ENCODE assay signal across 9 cellular contexts in the genomic region with DNA sequence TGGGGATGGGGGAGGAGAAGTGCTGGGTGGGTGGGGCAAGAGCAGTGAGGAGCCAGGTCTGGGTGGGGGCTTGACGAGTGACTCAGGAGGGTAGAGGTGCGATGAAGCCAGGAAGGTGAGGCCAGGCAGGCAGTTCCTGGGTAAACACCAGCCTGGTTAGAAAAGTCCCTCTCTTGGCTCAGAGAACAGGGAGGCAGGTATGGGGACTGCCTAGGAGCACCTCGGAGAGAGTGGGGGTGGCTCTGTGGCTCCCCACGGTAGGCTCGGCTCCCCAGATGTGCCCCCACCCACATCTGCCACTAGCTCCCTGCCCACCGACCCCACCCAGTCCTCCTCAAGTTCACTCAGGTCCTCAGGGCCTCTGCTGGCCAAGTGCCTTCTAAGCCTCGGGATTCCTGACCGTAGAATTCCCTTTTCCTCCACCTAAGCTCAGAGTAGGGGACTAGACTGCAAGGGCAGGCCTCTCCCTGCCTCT. TPM values are rescaled to one million over a fixed set of nuclear protein-coding genes. Genes with fewer than 3 reads are reported as not detected.
DNase-seq lines count a peak whose midpoint lies in the region; ATAC-seq and TF ChIP-seq lines count a peak whose summit lies in the region.
"Had no signal": no experiment of that assay in that cellular context is flagged by ENCODE, and none has a peak within 500 bp of the region (broad histone marks: within the 10 kb centered on the region; RNA-seq: fewer than 3 reads in every experiment).

No MANE protein-coding gene starts in this region.

- H3K9me3 Mint-ChIP-seq in CD4-positive, alpha-beta T cell = no peaks in the 10 kb centered on the region
- H3K9me3 Mint-ChIP-seq: activated T-cell treated with anti-CD3 and anti-CD28 coated beads, Interleukin-2, amount 50 U/mL, for 72 hours had no signal

- no peaks in the 10 kb centered on the region; the same call in 1 of the 2 replicates for H3K36me3 ChIP-seq in Panc1 (ENCODE audit: control insufficient read depth, insufficient read depth, low read length)
- H3K36me3 ChIP-seq in esophagus muscularis mucosa = no peaks in the 10 kb centered on the region
- no peaks in the 10 kb centered on the region for H3K36me3 ChIP-seq in neuron (ENCODE audit: insufficient read depth, low read length)

- H2AFZ ChIP-seq in neuron (ENCODE audit: low read depth, low read length) = no peak overlapping the region

- no peaks in the 10 kb centered on the region for H3K36me3 Mint-ChIP-seq in CD4-positive, alpha-beta T cell (ENCODE audit: low read depth)

- POLR2A ChIA-PET in CD4-positive, alpha-beta T cell (lab: Charles Lee) = interaction anchor here (1.3 to 2.0 kb wide), 2 partner anchors 21 to 89 kb away, joined by 4 to 5 read pairs; no protein-coding TSS in a partner anchor
- POLR2A ChIA-PET in Panc1 (lab: Charles Lee) = interaction anchor here (0.7 kb wide), 2 partner anchors 208 to 1150 kb away, joined by 10 to 17 read pairs; no protein-coding TSS in a partner anchor

- no peak for DNase-seq in CD4-positive, alpha-beta T cell
- DNase-seq in Panc1 (ENCODE audit: low read depth, low spot score) (no peak), esophagus muscularis mucosa (ENCODE audit: extremely low spot score) (no peak), AG08395 (ENCODE audit: low spot score) (no peak), NCI-H2107 treated with DMSO at 0.1 percent for 48 hours (lab: John Stamatoyannopoulos, UW; ENCODE audit: unreplicated experiment) (no peak), NCI-H2029 (lab: John Stamatoyannopoulos, UW) (no peak)

- H3K27ac ChIP-seq in CD4-positive, alpha-beta T cell (ENCODE audit: low read depth, low read length) = no peak overlapping the region
- H3K27ac ChIP-seq in Panc1 (ENCODE audit: low read length) (peak overlapping the region; percentile 97), esophagus muscularis mucosa (replicated peaks in 1 of 4) (peak overlapping the region; percentile 93 to 99 (median 98))

- no TSS peak for BruUV-seq in Panc1 (replicated peaks; lab: Mats Ljungman, UMichigan)

- 23% methylated on average over 5 of the region's 8 CpGs for WGBS in esophagus muscularis mucosa

- in situ Hi-C loops in Panc1 (cut with HindIII; ENCODE audit: low pct_unique_long_range_greater_than_20kb, low sequenced_read_pairs) = no loop called here

- H3K27me3 Mint-ChIP-seq in CD4-positive, alpha-beta T cell = no peaks in the 10 kb centered on the region

- no peak for TF ChIP-seq EP300 in esophagus muscularis mucosa (IDR thresholded peaks at IDR 0.05)

- no peak for TF ChIP-seq CTCF in CD4-positive, alpha-beta T cell (IDR thresholded peaks at IDR 0.05)
- TF ChIP-seq CTCF in Panc1 (IDR thresholded peaks at IDR 0.05) = no peak
- no peak for TF ChIP-seq CTCF in esophagus muscularis mucosa (IDR thresholded peaks at IDR 0.05)

- H3K4me3 Mint-ChIP-seq in CD4-positive, alpha-beta T cell = peak overlapping the region; percentile 83

- peak overlapping the region; percentile 65 to 82 for H3K4me3 ChIP-seq in Panc1 (ENCODE audit: low read depth in 2 of 2, low read length in 2 of 2)
- H3K4me3 ChIP-seq in esophagus muscularis mucosa = peak overlapping the region; percentile 77 to 95 (median 88)
- peak overlapping the region; percentile 47 for H3K4me3 ChIP-seq in neuron (ENCODE audit: low read length)

- intact Hi-C loops in CD4-positive, alpha-beta T cell (cut with DNase I, micrococcal nuclease) = loop anchor here in 1 of 2 experiments (5.0 kb wide), 2 partner anchors 154 to 1149 kb away; partner anchors contain the start of genes HP1BP3 and USP48
- intact Hi-C loops in Panc1 (cut with micrococcal nuclease; ENCODE audit: unreplicated experiment) (no loop called here), esophagus muscularis mucosa (cut with DNase I) (loop anchor here (5.0 kb wide), 1 partner anchor 34 kb away; no protein-coding TSS in a partner anchor)

- no peaks in the 10 kb centered on the region for H3K27me3 ChIP-seq in CD4-positive, alpha-beta T cell (ENCODE audit: control insufficient read depth, insufficient read depth, low read length)
- H3K27me3 ChIP-seq in Panc1 (ENCODE audit: control insufficient read depth, insufficient read depth, low read length) (no peaks in the 10 kb centered on the region), esophagus muscularis mucosa (no peaks in the 10 kb centered on the region), neuron (ENCODE audit: insufficient read depth, low read length) (no peaks in the 10 kb centered on the region)

- H3K27ac Mint-ChIP-seq in CD4-positive, alpha-beta T cell = no peak overlapping the region
- H3K27ac Mint-ChIP-seq: activated T-cell treated with anti-CD3 and anti-CD28 coated beads, Interleukin-2, amount 50 U/mL, for 72 hours had no signal

- H3K4me1 Mint-ChIP-seq in CD4-positive, alpha-beta T cell (ENCODE audit: low read depth) = peaks cover 27% of the 10 kb centered on the region

- CTCF ChIA-PET in CD4-positive, alpha-beta T cell (lab: Charles Lee) = no interaction called here
- CTCF ChIA-PET in Panc1 (lab: Charles Lee) = interaction anchor here (0.6 kb wide), 2 partner anchors 72 to 348 kb away, joined by 3 to 13 read pairs; no protein-coding TSS in a partner anchor

- ATAC-seq in CD4-positive, alpha-beta T cell (ENCODE audit: poor library complexity) = no peak
- ATAC-seq in Panc1 = peak; percentile 2; the same call in 1 of the 2 replicates
- no peak for ATAC-seq in HG02798 (IDR thresholded peaks at IDR 0.05; ENCODE audit: poor library complexity, unreplicated experiment)

- no peak for TF ChIP-seq POLR2A in esophagus muscularis mucosa (IDR thresholded peaks at IDR 0.05; ENCODE audit: low read depth)

- H3K9me3 ChIP-seq in CD4-positive, alpha-beta T cell (ENCODE audit: control insufficient read depth, low read length) = no peaks in the 10 kb centered on the region
- H3K9me3 ChIP-seq in Panc1 (ENCODE audit: control insufficient read depth, insufficient read depth, low read depth, low read length) (no peaks in the 10 kb centered on the region), esophagus muscularis mucosa (no peaks in the 10 kb centered on the region), neuron (ENCODE audit: low read length) (no peaks in the 10 kb centered on the region)

- H3K4me1 ChIP-seq in Panc1 (ENCODE audit: control insufficient read depth, insufficient read depth, low read length) (peaks cover 71% of the 10 kb centered on the region), esophagus muscularis mucosa (peaks cover 76 to 89% (median 86%) of the 10 kb centered on the region in 4 donors), neuron (ENCODE audit: insufficient read depth, low read length) (peaks cover 33% of the 10 kb centered on the region)

RNA-seq across cellular contexts. Expression of gene HSPG2, which starts 1.2 kb away (rescaled TPM):
- 10 to 100 TPM; 10.8 to 11.0 TPM for total RNA-seq in CD4-positive, alpha-beta T cell
- 171 TPM for total RNA-seq in Panc1 (2021; ENCODE audit: unreplicated experiment)
- 324 TPM for polyA plus RNA-seq in Panc1 (2012; ENCODE audit: insufficient read length)
- 1,000 to 10,000 TPM in 1 of 4 donors, 100 to 1,000 TPM in 3; 414 to 1,199 (median 595) TPM for total RNA-seq in esophagus muscularis mucosa

RNA-seq across cellular contexts. Expression of gene CELA3B, which starts 40.9 kb away (rescaled TPM):
- not detected for total RNA-seq in CD4-positive, alpha-beta T cell
- total RNA-seq in Panc1 (2021; ENCODE audit: unreplicated experiment) (3.4 TPM), esophagus muscularis mucosa (not detected)
- not detected for polyA plus RNA-seq in Panc1 (2012; ENCODE audit: insufficient read length)
- total RNA-seq: activated T-cell treated with anti-CD3 and anti-CD28 coated beads, Interleukin-2, amount 50 U/mL, for 72 hours had no signal

Comparison
In these comparisons a context has a peak if more than half of its experiments do, and no peak if none do; other contexts are left out.
1. RNA of gene HSPG2, which starts 1.2 kb away (total RNA-seq): 414 to 1,199 TPM in esophagus muscularis mucosa and 171 TPM in Panc1 (single experiment); 10.8 to 11.0 TPM in CD4-positive, alpha-beta T cell; every median in the first group is over 10 times any median in the second.
2. Peak in every context shown above with its lines, with median percentiles within 50 percentile points of each other: H3K4me3 ChIP-seq.